In the genomic region with DNA sequence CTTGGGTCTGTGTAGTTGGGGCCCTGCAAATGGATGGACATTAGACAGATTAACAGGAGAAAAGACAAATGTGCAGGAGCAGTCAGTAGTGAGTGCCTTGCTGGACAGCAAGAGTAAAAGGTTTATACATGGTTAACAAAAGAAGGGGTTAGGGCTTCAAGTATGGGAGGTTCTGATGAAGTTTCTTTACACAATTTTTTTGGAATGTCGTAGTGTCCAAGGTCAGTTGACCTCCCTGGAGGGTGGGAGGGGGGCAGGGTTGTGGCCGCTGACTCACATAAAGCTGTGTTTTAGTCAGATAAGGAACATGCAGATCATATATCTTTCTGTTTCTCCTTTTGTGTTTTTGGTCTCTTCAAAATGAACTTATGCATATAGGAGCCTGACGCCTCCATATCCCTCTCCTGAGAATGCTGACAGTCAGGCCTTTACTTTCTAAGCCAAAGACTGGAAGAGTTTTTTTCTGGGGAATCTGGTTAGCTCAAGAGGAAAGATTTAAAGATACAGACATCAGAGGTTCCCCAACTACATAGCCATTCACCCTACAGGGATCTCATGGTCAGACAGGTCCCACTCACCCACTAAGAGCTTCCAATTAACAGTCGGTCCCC, we compare ENCODE assay signal across 13 cellular contexts.
A peak's percentile ranks its signal among the peaks of the same experiment; 100 is the strongest.
DNase-seq lines count a peak whose midpoint lies in the region; ATAC-seq, FAIRE-seq and TF ChIP-seq lines count a peak whose summit lies in the region.
"Had no signal": no experiment of that assay in that cellular context is flagged by ENCODE, and none has a peak within 500 bp of the region (broad histone marks: within the 10 kb centered on the region; RNA-seq: fewer than 3 reads in every experiment).

No MANE protein-coding gene starts in this region.

- peaks cover 9 to 28% of the 10 kb centered on the region in 2 experiments; a peak in 4 of 5 replicates for H3K4me1 ChIP-seq in K562 (replicated peaks in 1 of 2; ENCODE audit: control insufficient read depth in 2 of 2, insufficient read depth in 2 of 2, low read length in 2 of 2)
- H3K4me1 ChIP-seq in heart right ventricle: peaks cover 0 to 19% (median 0%) of the 10 kb centered on the region in 9 donors

- ATAC-seq in K562 (peak; percentile 85), heart right ventricle (no peak), left colon (no peak), GM18511 (IDR thresholded peaks at IDR 0.05; ENCODE audit: unreplicated experiment) (no peak)
- ATAC-seq: heart left ventricle had no signal

- no peaks in the 10 kb centered on the region for H3K9me3 ChIP-seq in K562 (replicated peaks; ENCODE audit: control insufficient read depth, insufficient read depth, low read depth, low read length)
- peaks cover 0 to 14% (median 0%) of the 10 kb centered on the region in 11 donors for H3K9me3 ChIP-seq in heart right ventricle

- peak; percentile 56 for FAIRE-seq in K562 (lab: Jason Lieb, UNC)
- FAIRE-seq: colon had no signal

- 0% methylated on average over 4 of the region's 4 CpGs for WGBS in K562 (ENCODE audit: insufficient coverage, low coverage, missing lambda C conversion rate)
- WGBS in heart right ventricle, 2 donors: 51 to 64% methylated on average over 4 of the region's 4 CpGs

- no peak overlapping the region for H3K9ac ChIP-seq in K562 (ENCODE audit: insufficient read depth in 1 of 2, low read depth in 2 of 2, low read length in 2 of 2)

- H4K20me1 ChIP-seq in K562 (replicated peaks; ENCODE audit: control insufficient read depth, insufficient read depth, low read length): no peaks in the 10 kb centered on the region

- H3K27ac ChIP-seq in K562 (ENCODE audit: extremely low read depth, low read depth, low read length) (peak overlapping the region; percentile 65), heart right ventricle (peak overlapping the region in 1 of 10 donors; percentile 31)
- H3K27ac ChIP-seq: heart left ventricle had no signal

- no peaks in the 10 kb centered on the region for H3K9me1 ChIP-seq in K562 (ENCODE audit: control insufficient read depth, insufficient read depth, low read length)

- H3K4me3 Mint-ChIP-seq in mesothelial cell of epicardium: no peak overlapping the region
- H3K4me3 Mint-ChIP-seq: CD4-positive, CD25-positive, alpha-beta regulatory T cell had no signal

- no peaks in the 10 kb centered on the region for H3K27me3 Mint-ChIP-seq in mesothelial cell of epicardium (ENCODE audit: low read depth)

- no peak for TF ChIP-seq POLR2A in K562 (conservative IDR thresholded peaks at IDR 0.05)

- H3K4me3 ChIP-seq in BJ (ENCODE audit: low read depth, low read length) (no peak overlapping the region), K562 (no peak overlapping the region), heart right ventricle (no peak overlapping the region)
- H3K4me3 ChIP-seq: heart left ventricle had no signal

- DNase-seq in BJ (ENCODE audit: low read depth) (peak; percentile 19), KBM-7 (peak; percentile 42), K562 (ENCODE audit: extremely low read depth in 1 of 4, low spot score in 3 of 4) (peak; percentile 73 to 84 (median 76)), mesothelial cell of epicardium (ENCODE audit: low spot score in 2 of 2, unreplicated experiment in 2 of 2) (no peak), heart right ventricle (no peak), GM13976 (ENCODE audit: low spot score) (no peak), left colon (no peak)
- DNase-seq: activated CD4-positive, alpha-beta T cell treated with anti-CD3 and anti-CD28 coated beads for 4 hours; CD4-positive, CD25-positive, alpha-beta regulatory T cell; heart left ventricle; stimulated activated CD4-positive, alpha-beta T cell treated with anti-CD3 and anti-CD28 coated beads, Interleukin-12 subunit alpha, Interleukin-12 subunit beta, amount 100 ng/mL, for 4 hours had no signal

- peak overlapping the region; percentile 22; the same call in 1 of the 2 replicates for H3K4me2 ChIP-seq in K562 (ENCODE audit: insufficient read depth, low read length)

- BruUV-seq in K562 (replicated peaks; lab: Mats Ljungman, UMichigan): no TSS peak

- H3K27ac Mint-ChIP-seq in mesothelial cell of epicardium: peak overlapping the region; percentile 1
- H3K27ac Mint-ChIP-seq: CD4-positive, CD25-positive, alpha-beta regulatory T cell had no signal

- POLR2A ChIA-PET in BJ (lab: Charles Lee): interaction anchor here (1.4 kb wide), 1 partner anchor 9 kb away, joined by 5 read pairs; no protein-coding TSS in a partner anchor
- POLR2A ChIA-PET in K562 (lab: Yijun Ruan, JAX): interaction anchor here (0.5 to 2.0 kb wide), 10 partner anchors 9 to 510 kb away, joined by 3 to 10 read pairs (median 3); a partner anchor contains a TSS

- H2AFZ ChIP-seq in K562 (ENCODE audit: low read depth, low read length): peak overlapping the region; percentile 48

- peak; percentile 94 for TF ChIP-seq EP300 in K562 (IDR thresholded peaks at IDR 0.05; ENCODE audit: low read length)

- no peak for TF ChIP-seq CTCF in BJ (IDR thresholded peaks at IDR 0.05; ENCODE audit: insufficient read depth, low read depth, low read length)
- no peak for TF ChIP-seq CTCF in K562 (IDR thresholded peaks at IDR 0.05 in 2 of 3, conservative IDR thresholded peaks at IDR 0.05 in 1 of 3; ENCODE audit: insufficient read depth in 2 of 3, low read depth in 1 of 3, low read length in 3 of 3)
- TF ChIP-seq CTCF in mesothelial cell of epicardium (IDR thresholded peaks at IDR 0.05; ENCODE audit: unreplicated experiment): no peak
- TF ChIP-seq CTCF in heart right ventricle (IDR thresholded peaks at IDR 0.05): no peak
- no peak for TF ChIP-seq CTCF in GM13976 (IDR thresholded peaks at IDR 0.05; ENCODE audit: borderline replicate concordance, control extremely low read depth, extremely low read depth, insufficient read depth, missing control alignments)

- CTCF ChIA-PET in BJ (lab: Yijun Ruan, JAX): interaction anchor here (0.9 to 1.4 kb wide), 2 partner anchors 16 to 47 kb away, joined by 3 to 4 read pairs; no protein-coding TSS in a partner anchor
- CTCF ChIA-PET in K562 (lab: Yijun Ruan, JAX; ENCODE audit: low intra/inter-chr PET ratio): no interaction called here

- H3K36me3 ChIP-seq in BJ (ENCODE audit: control insufficient read depth, insufficient read depth, low read length) (no peaks in the 10 kb centered on the region), K562 (ENCODE audit: control insufficient read depth, insufficient read depth, low read length) (no peaks in the 10 kb centered on the region), heart right ventricle (no peaks in the 10 kb centered on the region)
- H3K36me3 ChIP-seq: heart left ventricle had no signal

- in situ Hi-C loops in KBM-7 (cut with MboI; ENCODE audit: low pct_unique_long_range_greater_than_20kb, low sequenced_read_pairs): no loop called here
- in situ Hi-C loops in K562 (cut with MboI): no loop called here
- in situ Hi-C loops in GM13976 (cut with MboI; ENCODE audit: low sequenced_read_pairs, unreplicated experiment): no loop called here

- no peaks in the 10 kb centered on the region for H3K79me2 ChIP-seq in K562 (ENCODE audit: control insufficient read depth, insufficient read depth, low read length)

- no peaks in the 10 kb centered on the region for H3K36me3 Mint-ChIP-seq in mesothelial cell of epicardium
- H3K36me3 Mint-ChIP-seq: CD4-positive, CD25-positive, alpha-beta regulatory T cell had no signal

- intact Hi-C loops in K562 (cut with micrococcal nuclease) (no loop called here), heart right ventricle (cut with DNase I) (no loop called here), left colon (cut with DNase I, micrococcal nuclease) (no loop called here)

- H3K27me3 ChIP-seq in BJ (ENCODE audit: control insufficient read depth, insufficient read depth, low read length): no peaks in the 10 kb centered on the region
- peaks cover 0 to under 1% of the 10 kb centered on the region in 2 experiments; a peak in 3 of 5 replicates for H3K27me3 ChIP-seq in K562 (ENCODE audit: control insufficient read depth in 2 of 2, insufficient read depth in 2 of 2, low read length in 2 of 2)
- H3K27me3 ChIP-seq in heart right ventricle: peaks cover 0 to 6% (median 0%) of the 10 kb centered on the region in 7 donors
- H3K27me3 ChIP-seq: heart left ventricle had no signal

- no peaks in the 10 kb centered on the region for H3K9me3 Mint-ChIP-seq in mesothelial cell of epicardium

- peak in 1 of 2 experiments; percentile 8; a peak in 1 of 4 replicates for TF ChIP-seq RAD21 in K562 (CRISPR knock-in tag; conservative IDR thresholded peaks at IDR 0.05 in 1 of 2, IDR thresholded peaks at IDR 0.05 in 1 of 2)

- H3K4me1 Mint-ChIP-seq in mesothelial cell of epicardium: peaks cover 20% of the 10 kb centered on the region
- H3K4me1 Mint-ChIP-seq: CD4-positive, CD25-positive, alpha-beta regulatory T cell had no signal

TF ChIP-seq in K562, 482 proteins besides CTCF, POLR2A, EP300 and RAD21 (continues in another document):
- TF ChIP-seq SMARCB1 (IDR thresholded peaks at IDR 0.05; ENCODE audit: insufficient read length, low read depth) (peak; percentile 89), EGR1 (conservative IDR thresholded peaks at IDR 0.05) (0 out of 2 replicates have a peak, but pooled peaks have one; percentile 20), FOXJ2 (tag; IDR thresholded peaks at IDR 0.05) (peak; percentile 74; the same call in 1 of the 2 replicates), CREM (IDR thresholded peaks at IDR 0.05; ENCODE audit: low read depth) (peak; percentile 76), ZSCAN29 (IDR thresholded peaks at IDR 0.05) (no peak), SOX6 (IDR thresholded peaks at IDR 0.05) (peak; percentile 97)
- TF ChIP-seq, protein P1, sequence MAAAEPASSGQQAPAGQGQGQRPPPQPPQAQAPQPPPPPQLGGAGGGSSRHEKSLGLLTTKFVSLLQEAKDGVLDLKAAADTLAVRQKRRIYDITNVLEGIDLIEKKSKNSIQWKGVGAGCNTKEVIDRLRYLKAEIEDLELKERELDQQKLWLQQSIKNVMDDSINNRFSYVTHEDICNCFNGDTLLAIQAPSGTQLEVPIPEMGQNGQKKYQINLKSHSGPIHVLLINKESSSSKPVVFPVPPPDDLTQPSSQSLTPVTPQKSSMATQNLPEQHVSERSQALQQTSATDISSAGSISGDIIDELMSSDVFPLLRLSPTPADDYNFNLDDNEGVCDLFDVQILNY (CRISPR knock-in tag; IDR thresholded peaks at IDR 0.05): no peak
- TF ChIP-seq, protein P2, sequence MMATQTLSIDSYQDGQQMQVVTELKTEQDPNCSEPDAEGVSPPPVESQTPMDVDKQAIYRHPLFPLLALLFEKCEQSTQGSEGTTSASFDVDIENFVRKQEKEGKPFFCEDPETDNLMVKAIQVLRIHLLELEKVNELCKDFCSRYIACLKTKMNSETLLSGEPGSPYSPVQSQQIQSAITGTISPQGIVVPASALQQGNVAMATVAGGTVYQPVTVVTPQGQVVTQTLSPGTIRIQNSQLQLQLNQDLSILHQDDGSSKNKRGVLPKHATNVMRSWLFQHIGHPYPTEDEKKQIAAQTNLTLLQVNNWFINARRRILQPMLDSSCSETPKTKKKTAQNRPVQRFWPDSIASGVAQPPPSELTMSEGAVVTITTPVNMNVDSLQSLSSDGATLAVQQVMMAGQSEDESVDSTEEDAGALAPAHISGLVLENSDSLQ (IDR thresholded peaks at IDR 0.05): peak; percentile 49; the same call in 1 of the 2 replicates

Comparison
In these comparisons a context has a peak if more than half of its experiments do, and no peak if none do; other contexts are left out.
1. DNase-seq: peak in BJ (single experiment), KBM-7 (single experiment) and K562 (4 of 4); none in mesothelial cell of epicardium (0 of 2), heart right ventricle (0 of 2), GM13976 (single experiment) and left colon (0 of 2).